In genomic region chr9:133419005-133419404, GRCh38 we compare ENCODE assay signal across 11 cellular contexts. TPM values are rescaled to one million over a fixed set of nuclear protein-coding genes. Genes with fewer than 3 reads are reported as not detected.
DNase-seq lines count a peak whose midpoint lies in the region; FAIRE-seq and TF ChIP-seq lines count a peak whose summit lies in the region.
"Had no signal": no experiment of that assay in that cellular context is flagged by ENCODE, and none has a peak within 500 bp of the region (broad histone marks: within the 10 kb centered on the region; RNA-seq: fewer than 3 reads in every experiment).

No MANE protein-coding gene starts in this region.

- peaks cover 18% of the 10 kb centered on the region for H3K36me3 Mint-ChIP-seq in activated CD4-positive, alpha-beta T cell treated with anti-CD3 and anti-CD28 coated beads, Interleukin-2, amount 10 ng/mL, durations not matched to agents 7 days and 5 days (ENCODE audit: low read depth)

- H3K4me3 ChIP-seq in SK-N-MC, result peak overlapping the region; percentile 84
- peak overlapping the region; percentile 82 for H3K4me3 ChIP-seq in epithelial cell of proximal tubule (ENCODE audit: low read depth, low read length)
- peak overlapping the region; percentile 94 for H3K4me3 ChIP-seq in skeletal muscle cell (ENCODE audit: low read depth, low read length)

- no peaks in the 10 kb centered on the region for H3K9me3 Mint-ChIP-seq in activated CD4-positive, alpha-beta T cell treated with anti-CD3 and anti-CD28 coated beads, Interleukin-2, amount 10 ng/mL, durations not matched to agents 7 days and 5 days

- POLR2A ChIA-PET in activated CD4-positive, alpha-beta T cell treated with anti-CD3 and anti-CD28 coated beads, Interleukin-2, amount 10 ng/mL, durations not matched to agents 7 days and 5 days (lab: Charles Lee), result no interaction called here

- no peaks in the 10 kb centered on the region for H3K9me3 ChIP-seq in SK-N-MC (ENCODE audit: low read depth, low read length)
- H3K9me3 ChIP-seq: vagina had no signal

- TF ChIP-seq CTCF in epithelial cell of proximal tubule (conservative IDR thresholded peaks at IDR 0.05; ENCODE audit: low read depth, low read length), result no peak

- peaks cover 55% of the 10 kb centered on the region for H3K4me1 Mint-ChIP-seq in activated CD4-positive, alpha-beta T cell treated with anti-CD3 and anti-CD28 coated beads, Interleukin-2, amount 10 ng/mL, durations not matched to agents 7 days and 5 days

- no peak overlapping the region for H3K27ac ChIP-seq in SK-N-MC

- H3K9ac ChIP-seq in SK-N-MC (ENCODE audit: insufficient read length), result no peak overlapping the region

- CTCF ChIA-PET in activated CD4-positive, alpha-beta T cell treated with anti-CD3 and anti-CD28 coated beads, Interleukin-2, amount 10 ng/mL, durations not matched to agents 7 days and 5 days (lab: Charles Lee), result no interaction called here

- FAIRE-seq in HTR-8/SVneo (lab: Jason Lieb, UNC), result no peak

- no peaks in the 10 kb centered on the region for H3K27me3 Mint-ChIP-seq in activated CD4-positive, alpha-beta T cell treated with anti-CD3 and anti-CD28 coated beads, Interleukin-2, amount 10 ng/mL, durations not matched to agents 7 days and 5 days

- peaks cover 21% of the 10 kb centered on the region for H3K36me3 ChIP-seq in SK-N-MC (ENCODE audit: insufficient read depth, low read length)

- no peak for DNase-seq in activated CD4-positive, alpha-beta T cell treated with anti-CD3 and anti-CD28 coated beads, Interleukin-2, amount 10 ng/mL, durations not matched to agents 7 days and 5 days
- no peak for DNase-seq in activated CD4-positive, alpha-beta T cell treated with anti-CD3 and anti-CD28 coated beads, Interleukin-2, amount 50 U/mL, for 48 hours
- DNase-seq in SK-N-MC (ENCODE audit: low read depth, low spot score) (no peak), epithelial cell of proximal tubule (ENCODE audit: low read depth) (no peak), skeletal muscle cell (ENCODE audit: low read depth) (no peak), DMS53 treated with DMSO at 0.1 percent for 48 hours (lab: John Stamatoyannopoulos, UW; ENCODE audit: unreplicated experiment) (no peak), HTR-8/SVneo (ENCODE audit: insufficient read length, low spot score) (no peak), globus pallidus (ENCODE audit: low spot score) (no peak)
- DNase-seq: islet precursor cell, NCI-H146 had no signal

- H3K27ac Mint-ChIP-seq in activated CD4-positive, alpha-beta T cell treated with anti-CD3 and anti-CD28 coated beads, Interleukin-2, amount 10 ng/mL, durations not matched to agents 7 days and 5 days, result peak overlapping the region; percentile 94

- peak overlapping the region; percentile 88 for H3K4me3 Mint-ChIP-seq in activated CD4-positive, alpha-beta T cell treated with anti-CD3 and anti-CD28 coated beads, Interleukin-2, amount 10 ng/mL, durations not matched to agents 7 days and 5 days

RNA-seq across cellular contexts. Expression of gene REXO4, which starts 1.2 kb away (rescaled TPM):
- 10 to 100 TPM; 21.2 to 24.1 TPM for total RNA-seq in activated CD4-positive, alpha-beta T cell treated with anti-CD3 and anti-CD28 coated beads, Interleukin-2, amount 10 ng/mL, durations not matched to agents 7 days and 5 days
- total RNA-seq in epithelial cell of proximal tubule, result 24.4 and 30.4 TPM in 2 replicates

RNA-seq across cellular contexts. Expression of gene ADAMTS13, which starts 3.2 kb away (rescaled TPM):
- total RNA-seq in activated CD4-positive, alpha-beta T cell treated with anti-CD3 and anti-CD28 coated beads, Interleukin-2, amount 10 ng/mL, durations not matched to agents 7 days and 5 days, result 1 to 10 TPM; 2.3 to 3.0 TPM
- total RNA-seq in epithelial cell of proximal tubule, result 0.22 and 0.75 TPM in 2 replicates

RNA-seq across cellular contexts. Expression of gene CACFD1, which starts 40.8 kb away (rescaled TPM):
- 1 to 10 TPM in 1 of 2 experiments, under 1 TPM in 1; 0.75 to 1.3 TPM for total RNA-seq in activated CD4-positive, alpha-beta T cell treated with anti-CD3 and anti-CD28 coated beads, Interleukin-2, amount 10 ng/mL, durations not matched to agents 7 days and 5 days
- 4.3 and 11.0 TPM in 2 replicates for total RNA-seq in epithelial cell of proximal tubule

RNA-seq across cellular contexts. Expression of gene STKLD1, which starts 42.8 kb away (rescaled TPM):
- total RNA-seq in activated CD4-positive, alpha-beta T cell treated with anti-CD3 and anti-CD28 coated beads, Interleukin-2, amount 10 ng/mL, durations not matched to agents 7 days and 5 days, result 1 to 10 TPM in 1 of 2 experiments, under 1 TPM in 1; 0.65 to 2.0 TPM
- total RNA-seq in epithelial cell of proximal tubule, result 1.3 TPM in 1 of 2 replicates, not detected in the other
- total RNA-seq: vagina had no signal

RNA-seq across cellular contexts. Expression of gene SURF4, which starts 43.1 kb away (rescaled TPM):
- 100 to 1,000 TPM; 147 to 164 TPM for total RNA-seq in activated CD4-positive, alpha-beta T cell treated with anti-CD3 and anti-CD28 coated beads, Interleukin-2, amount 10 ng/mL, durations not matched to agents 7 days and 5 days
- 125 and 252 TPM in 2 replicates for total RNA-seq in epithelial cell of proximal tubule
